In genomic region chr19:6588508-6589345, GRCh38 we compare ENCODE assay signal across 10 cellular contexts. TPM values are rescaled to one million over a fixed set of nuclear protein-coding genes. Genes with fewer than 3 reads are reported as not detected.
DNase-seq lines count a peak whose midpoint lies in the region; ATAC-seq and TF ChIP-seq lines count a peak whose summit lies in the region.
"Had no signal": no experiment of that assay in that cellular context is flagged by ENCODE, and none has a peak within 500 bp of the region (broad histone marks: within the 10 kb centered on the region; RNA-seq: fewer than 3 reads in every experiment).

No MANE protein-coding gene starts in this region.

- H3K27me3 ChIP-seq in Karpas-422 (ENCODE audit: low read length) (no peaks in the 10 kb centered on the region), stomach (peaks cover 10 to 96% (median 65%) of the 10 kb centered on the region in 3 donors)

- peak overlapping the region; percentile 58 for H3K9ac ChIP-seq in Karpas-422 (ENCODE audit: low read length)

- H3K4me3 ChIP-seq in Karpas-422 (ENCODE audit: low read length) (peak overlapping the region; percentile 60), stomach (no peak overlapping the region)
- H3K4me3 ChIP-seq: upper lobe of right lung had no signal

- no peak overlapping the region for H2AFZ ChIP-seq in Karpas-422 (ENCODE audit: low read length)

- H3K9me3 Mint-ChIP-seq in T-helper 2 cell treated with Interferon-gamma antibody and Interleukin-4, amounts not matched to agents 5 μg/mL and 100 μg/mL, for 36 hours = no peaks in the 10 kb centered on the region
- H3K9me3 Mint-ChIP-seq in activated T-helper 17 cell treated with anti-CD3 and anti-CD28 coated beads, Interleukin-2, amount 50 U/mL, for 72 hours = no peaks in the 10 kb centered on the region
- H3K9me3 Mint-ChIP-seq in nephron = peaks cover 2% of the 10 kb centered on the region

- TF ChIP-seq CTCF in nephron (IDR thresholded peaks at IDR 0.05; ENCODE audit: unreplicated experiment in 3 of 3) = no peak
- TF ChIP-seq CTCF in stomach (IDR thresholded peaks at IDR 0.05) = no peak

- no peak for ATAC-seq in activated T-helper 17 cell treated with anti-CD3 and anti-CD28 coated beads, Interleukin-2, amount 50 U/mL, for 72 hours (replicated peaks)
- no peak for ATAC-seq in HG03354 (IDR thresholded peaks at IDR 0.05; ENCODE audit: poor library complexity, severe bottlenecking, unreplicated experiment)
- ATAC-seq: upper lobe of right lung had no signal

- H3K79me2 ChIP-seq in Karpas-422 (ENCODE audit: low read length) = no peaks in the 10 kb centered on the region

- peaks cover 52% of the 10 kb centered on the region for H3K4me1 Mint-ChIP-seq in T-helper 2 cell treated with Interferon-gamma antibody and Interleukin-4, amounts not matched to agents 5 μg/mL and 100 μg/mL, for 36 hours (ENCODE audit: low read depth)
- peaks cover 46% of the 10 kb centered on the region for H3K4me1 Mint-ChIP-seq in activated T-helper 17 cell treated with anti-CD3 and anti-CD28 coated beads, Interleukin-2, amount 50 U/mL, for 72 hours
- peaks cover 12% of the 10 kb centered on the region for H3K4me1 Mint-ChIP-seq in nephron

- no peak for TF ChIP-seq POLR2A in stomach (IDR thresholded peaks at IDR 0.05)

- DNase-seq in T-helper 2 cell treated with Interferon-gamma antibody and Interleukin-4, amounts not matched to agents 5 μg/mL and 100 μg/mL, for 36 hours (ENCODE audit: low spot score) = no peak
- DNase-seq in T-helper 2 cell = no peak
- DNase-seq in Karpas-422 = peak; percentile 59
- no peak for DNase-seq in kidney tubule cell (ENCODE audit: low spot score)
- no peak for DNase-seq in stomach
- DNase-seq: upper lobe of right lung had no signal

- H3K36me3 Mint-ChIP-seq in T-helper 2 cell treated with Interferon-gamma antibody and Interleukin-4, amounts not matched to agents 5 μg/mL and 100 μg/mL, for 36 hours (ENCODE audit: low read depth) = peaks cover 31% of the 10 kb centered on the region
- peaks cover 56% of the 10 kb centered on the region for H3K36me3 Mint-ChIP-seq in activated T-helper 17 cell treated with anti-CD3 and anti-CD28 coated beads, Interleukin-2, amount 50 U/mL, for 72 hours (ENCODE audit: low read depth)
- no peaks in the 10 kb centered on the region for H3K36me3 Mint-ChIP-seq in nephron (ENCODE audit: low read depth)

- TF ChIP-seq EP300 in stomach (IDR thresholded peaks at IDR 0.05) = no peak

- peaks cover 54% of the 10 kb centered on the region for H3K4me1 ChIP-seq in Karpas-422 (ENCODE audit: low read length)
- peaks cover 0 to 43% (median 19%) of the 10 kb centered on the region in 4 donors for H3K4me1 ChIP-seq in stomach

- no peaks in the 10 kb centered on the region for H3K36me3 ChIP-seq in Karpas-422 (ENCODE audit: insufficient read depth, low read length)
- no peaks in the 10 kb centered on the region for H3K36me3 ChIP-seq in stomach
- H3K36me3 ChIP-seq: upper lobe of right lung had no signal

- WGBS in stomach, 5 donors = 5 to 9% (median 6%) methylated on average over 20 of the region's 20 CpGs

- H3K9me2 ChIP-seq in Karpas-422 (replicated peaks; ENCODE audit: insufficient read depth, low read length) = no peaks in the 10 kb centered on the region

- H3K9me3 ChIP-seq in Karpas-422 (ENCODE audit: low read length) = no peaks in the 10 kb centered on the region
- H3K9me3 ChIP-seq in stomach = no peaks in the 10 kb centered on the region
- H3K9me3 ChIP-seq: upper lobe of right lung had no signal

- peak overlapping the region; percentile 95 for H3K4me3 Mint-ChIP-seq in T-helper 2 cell treated with Interferon-gamma antibody and Interleukin-4, amounts not matched to agents 5 μg/mL and 100 μg/mL, for 36 hours
- peak overlapping the region; percentile 83 for H3K4me3 Mint-ChIP-seq in activated T-helper 17 cell treated with anti-CD3 and anti-CD28 coated beads, Interleukin-2, amount 50 U/mL, for 72 hours
- H3K4me3 Mint-ChIP-seq in nephron = peak overlapping the region in 2 of 3 experiments; percentile 7 to 13

- H3K27ac ChIP-seq in Karpas-422 (ENCODE audit: low read length) (no peak overlapping the region; the same call in 1 of the 2 replicates), stomach (no peak overlapping the region)
- H3K27ac ChIP-seq: upper lobe of right lung had no signal

- no peaks in the 10 kb centered on the region for H4K20me1 ChIP-seq in Karpas-422 (ENCODE audit: insufficient read depth, low read depth, low read length)

- H3K4me2 ChIP-seq in Karpas-422 (ENCODE audit: low read depth, low read length, poor library complexity, severe bottlenecking) = peak overlapping the region; percentile 69

- H3K27me3 Mint-ChIP-seq in T-helper 2 cell treated with Interferon-gamma antibody and Interleukin-4, amounts not matched to agents 5 μg/mL and 100 μg/mL, for 36 hours (ENCODE audit: low read depth) = peaks cover 40% of the 10 kb centered on the region
- peaks cover 41% of the 10 kb centered on the region for H3K27me3 Mint-ChIP-seq in activated T-helper 17 cell treated with anti-CD3 and anti-CD28 coated beads, Interleukin-2, amount 50 U/mL, for 72 hours
- peaks cover 100% of the 10 kb centered on the region for H3K27me3 Mint-ChIP-seq in nephron (ENCODE audit: low read depth)

- peak overlapping the region; percentile 70 for H3K27ac Mint-ChIP-seq in T-helper 2 cell treated with Interferon-gamma antibody and Interleukin-4, amounts not matched to agents 5 μg/mL and 100 μg/mL, for 36 hours
- no peak overlapping the region for H3K27ac Mint-ChIP-seq in activated T-helper 17 cell treated with anti-CD3 and anti-CD28 coated beads, Interleukin-2, amount 50 U/mL, for 72 hours
- H3K27ac Mint-ChIP-seq in nephron = no peak overlapping the region

- intact Hi-C loops in stomach (cut with DNase I; ENCODE audit: low total_unique reads) = no loop called here

RNA-seq across cellular contexts. Expression of gene CD70, which starts 2.2 kb away (rescaled TPM):
- 10.4 and 12.6 TPM in 2 replicates for total RNA-seq in Karpas-422 (2014; rRNA removed; shearing (Covaris generic); ENCODE audit: low replicate concordance)
- total RNA-seq in activated T-helper 17 cell treated with anti-CD3 and anti-CD28 coated beads, Interleukin-2, amount 50 U/mL, for 72 hours = 10 to 100 TPM; 41.1 to 53.1 TPM
- total RNA-seq in stomach = not detected
- polyA plus RNA-seq in stomach = under 1 TPM in 1 of 3 donors, not detected in 2; 0.18 TPM
- total RNA-seq: fibroblast of villous mesenchyme had no signal

RNA-seq across cellular contexts. Expression of gene TNFSF9, which starts 57.9 kb away (rescaled TPM):
- total RNA-seq in Karpas-422 (2014; rRNA removed; shearing (Covaris generic); ENCODE audit: low replicate concordance) = 10.3 and 14.5 TPM in 2 replicates
- 1 to 10 TPM; 2.9 to 6.0 TPM for total RNA-seq in activated T-helper 17 cell treated with anti-CD3 and anti-CD28 coated beads, Interleukin-2, amount 50 U/mL, for 72 hours
- not detected for total RNA-seq in stomach
- under 1 TPM in 1 of 3 donors, not detected in 2; 0.85 TPM for polyA plus RNA-seq in stomach
- total RNA-seq: fibroblast of villous mesenchyme had no signal

Comparison
In these comparisons a context has a peak if more than half of its experiments do, and no peak if none do; other contexts are left out.
1. H3K4me3 Mint-ChIP-seq: peak in every context shown above with its lines; median percentile 95 in T-helper 2 cell treated with Interferon-gamma antibody and Interleukin-4, amounts not matched to agents 5 μg/mL and 100 μg/mL, for 36 hours; 83 in activated T-helper 17 cell treated with anti-CD3 and anti-CD28 coated beads, Interleukin-2, amount 50 U/mL, for 72 hours; 10 in nephron.
2. RNA of gene CD70, which starts 2.2 kb away (total RNA-seq): 41.1 to 53.1 TPM in activated T-helper 17 cell treated with anti-CD3 and anti-CD28 coated beads, Interleukin-2, amount 50 U/mL, for 72 hours and 10.4 to 12.6 TPM in Karpas-422; not detected in stomach; every median in the first group is over 10 times any median in the second.